ENCODE assay signal across 21 cellular contexts in the genomic region with DNA sequence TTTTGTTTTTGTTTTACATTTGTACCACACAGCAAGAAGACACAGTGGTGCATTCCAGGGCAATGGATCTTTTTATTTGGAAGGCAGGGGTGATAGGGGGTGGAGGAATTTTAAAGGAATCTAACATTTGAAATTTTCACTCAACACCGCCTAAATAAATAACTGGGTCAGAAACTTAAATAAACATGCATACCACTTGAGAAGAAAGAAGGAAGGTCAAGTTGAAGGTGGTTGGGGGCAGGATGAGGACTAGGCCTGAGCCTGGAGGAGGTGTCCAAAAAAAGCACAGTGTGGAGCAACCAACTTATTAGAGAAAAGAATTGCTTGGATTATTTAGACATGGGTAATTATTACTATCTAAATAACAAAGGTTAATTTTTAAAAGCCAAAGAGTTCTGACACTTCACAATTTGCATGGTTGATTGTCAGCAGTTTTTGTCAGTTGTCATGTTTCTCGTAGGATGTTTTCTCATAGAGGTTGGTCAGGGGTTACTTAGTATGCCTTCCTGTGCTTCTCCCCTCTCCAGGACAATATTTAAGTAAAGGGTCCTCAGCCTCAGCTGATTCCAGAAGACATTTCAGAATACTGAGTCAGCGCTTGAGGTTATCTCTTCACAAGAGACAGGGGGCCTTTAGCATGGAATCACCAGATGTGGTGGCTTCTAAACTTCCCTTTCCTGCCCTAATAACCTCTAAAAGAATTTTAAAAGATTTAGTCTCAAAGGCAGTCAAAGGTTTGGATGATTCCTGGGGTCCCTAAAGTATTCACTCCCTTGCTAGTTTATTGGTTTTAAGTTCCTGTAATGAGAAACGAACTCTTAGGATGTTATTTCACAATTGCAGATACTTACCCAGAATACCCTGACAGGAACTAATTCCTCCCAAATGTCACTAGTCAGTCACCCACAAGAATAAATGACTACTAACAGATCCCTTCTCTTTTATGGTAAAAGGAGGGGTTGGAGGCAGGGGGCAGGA.
DNase-seq lines count a peak whose midpoint lies in the region; ATAC-seq and TF ChIP-seq lines count a peak whose summit lies in the region.
"Had no signal": no experiment of that assay in that cellular context is flagged by ENCODE, and none has a peak within 500 bp of the region (broad histone marks: within the 10 kb centered on the region; RNA-seq: fewer than 3 reads in every experiment).

No MANE protein-coding gene starts in this region.

- no peak for TF ChIP-seq POLR2A in IMR-90 (IDR thresholded peaks at IDR 0.05; ENCODE audit: low read depth, low read length)

- H4K91ac ChIP-seq in IMR-90 (ENCODE audit: insufficient read depth, low read depth, low read length), result no peak overlapping the region

- H3K9me3 ChIP-seq in CD8-positive, alpha-beta T cell (ENCODE audit: low read length), result no peaks in the 10 kb centered on the region
- no peaks in the 10 kb centered on the region for H3K9me3 ChIP-seq in IMR-90 (ENCODE audit: control insufficient read depth, insufficient read depth, low read length)
- H3K9me3 ChIP-seq in T-helper 17 cell (ENCODE audit: control insufficient read depth, low read length, poor library complexity, severe bottlenecking), result no peaks in the 10 kb centered on the region
- H3K9me3 ChIP-seq: breast epithelium, tibial artery had no signal

- no peak overlapping the region for H3K4me3 Mint-ChIP-seq in CD8-positive, alpha-beta T cell
- H3K4me3 Mint-ChIP-seq in T-helper 17 cell, result no peak overlapping the region
- H3K4me3 Mint-ChIP-seq in activated CD4-positive, alpha-beta T cell treated with anti-CD3 and anti-CD28 coated beads for 36 hours, result no peak overlapping the region
- H3K4me3 Mint-ChIP-seq: activated naive CD8-positive, alpha-beta T cell treated with anti-CD3 and anti-CD28 coated beads for 36 hours; natural killer cell had no signal

- no peak overlapping the region for H3K9ac ChIP-seq in IMR-90 (ENCODE audit: low read depth, low read length)
- H3K9ac ChIP-seq: parathyroid adenoma had no signal

- no peak overlapping the region for H3K4me3 ChIP-seq in CD8-positive, alpha-beta T cell (ENCODE audit: low read depth, low read length)
- no peak overlapping the region for H3K4me3 ChIP-seq in IMR-90 (ENCODE audit: insufficient read depth, low read depth, low read length)
- H3K4me3 ChIP-seq: breast epithelium, tibial artery had no signal

- H3K27ac ChIP-seq in CD8-positive, alpha-beta T cell (ENCODE audit: low read depth, low read length), result no peak overlapping the region
- H3K27ac ChIP-seq in IMR-90 (ENCODE audit: insufficient read depth, low read length), result no peak overlapping the region
- H3K27ac ChIP-seq: breast epithelium, C4-2B, parathyroid adenoma, tibial artery had no signal

- TF ChIP-seq CTCF in CD8-positive, alpha-beta T cell (IDR thresholded peaks at IDR 0.05), result no peak
- no peak for TF ChIP-seq CTCF in IMR-90 (conservative IDR thresholded peaks at IDR 0.05; ENCODE audit: low read depth, low read length)

- H3K27ac Mint-ChIP-seq in CD8-positive, alpha-beta T cell, result peak overlapping the region; percentile 18
- H3K27ac Mint-ChIP-seq in T-helper 17 cell, result peak overlapping the region; percentile 47
- no peak overlapping the region for H3K27ac Mint-ChIP-seq in activated CD4-positive, alpha-beta T cell treated with anti-CD3 and anti-CD28 coated beads for 36 hours
- H3K27ac Mint-ChIP-seq: activated naive CD8-positive, alpha-beta T cell treated with anti-CD3 and anti-CD28 coated beads for 36 hours had no signal

- H2BK20ac ChIP-seq in IMR-90 (ENCODE audit: low read depth, low read length), result no peak overlapping the region

- H3K4me1 Mint-ChIP-seq in CD8-positive, alpha-beta T cell (ENCODE audit: low read depth), result peaks cover 8% of the 10 kb centered on the region
- peaks cover 15% of the 10 kb centered on the region for H3K4me1 Mint-ChIP-seq in T-helper 17 cell
- peaks cover 12% of the 10 kb centered on the region for H3K4me1 Mint-ChIP-seq in activated CD4-positive, alpha-beta T cell treated with anti-CD3 and anti-CD28 coated beads for 36 hours

- CTCF ChIA-PET in CD8-positive, alpha-beta T cell (lab: Charles Lee), result interaction anchor here (2.1 kb wide), 1 partner anchor 366 kb away, joined by 5 read pairs; no protein-coding TSS in a partner anchor
- CTCF ChIA-PET in IMR-90 (lab: Yijun Ruan, JAX), result no interaction called here
- CTCF ChIA-PET in activated CD4-positive, alpha-beta T cell treated with anti-CD3 and anti-CD28 coated beads for 36 hours (lab: Charles Lee), result interaction anchor here (0.6 kb wide), 1 partner anchor 564 kb away, joined by 3 read pairs; no protein-coding TSS in a partner anchor

- H3K4me2 ChIP-seq in IMR-90 (ENCODE audit: low read depth, low read length), result no peak overlapping the region

- H2AFZ ChIP-seq in IMR-90 (replicated peaks; ENCODE audit: low read length, poor library complexity), result no peak overlapping the region
- H2AFZ ChIP-seq: parathyroid adenoma had no signal

- no CpG with 5 or more reads among the region's 4 CpGs for WGBS in IMR-90 (ENCODE audit: extremely low coverage in 2 of 2, insufficient read length in 1 of 2), 2 experiments

- H3K36me3 Mint-ChIP-seq in CD8-positive, alpha-beta T cell, result peaks cover 27% of the 10 kb centered on the region
- peaks cover 4% of the 10 kb centered on the region for H3K36me3 Mint-ChIP-seq in T-helper 17 cell (ENCODE audit: low read depth)
- peaks cover 21% of the 10 kb centered on the region for H3K36me3 Mint-ChIP-seq in activated CD4-positive, alpha-beta T cell treated with anti-CD3 and anti-CD28 coated beads for 36 hours (ENCODE audit: low read depth)
- H3K36me3 Mint-ChIP-seq: natural killer cell had no signal

- ATAC-seq in CD8-positive, alpha-beta T cell, result no peak
- ATAC-seq in IMR-90 (ENCODE audit: low read depth), result peak; percentile 77
- no peak for ATAC-seq in T-helper 17 cell
- no peak for ATAC-seq in GM21786 (IDR thresholded peaks at IDR 0.05; ENCODE audit: unreplicated experiment)
- no peak for ATAC-seq in activated CD4-positive, alpha-beta T cell treated with anti-CD3 and anti-CD28 coated beads for 36 hours
- ATAC-seq: natural killer cell; stimulated activated naive CD8-positive, alpha-beta T cell treated with anti-CD3 and anti-CD28 coated beads, Interleukin-15, Interleukin-2, amounts not matched to agents 100 U/mL and 50 U/mL, for 24 hours had no signal

- H4K8ac ChIP-seq in IMR-90 (ENCODE audit: low read depth in 2 of 2, low read length in 2 of 2), result no peak overlapping the region

- H3K27me3 Mint-ChIP-seq in CD8-positive, alpha-beta T cell (ENCODE audit: low read depth), result no peaks in the 10 kb centered on the region
- H3K27me3 Mint-ChIP-seq in T-helper 17 cell, result no peaks in the 10 kb centered on the region
- no peaks in the 10 kb centered on the region for H3K27me3 Mint-ChIP-seq in activated CD4-positive, alpha-beta T cell treated with anti-CD3 and anti-CD28 coated beads for 36 hours
- H3K27me3 Mint-ChIP-seq: activated naive CD8-positive, alpha-beta T cell treated with anti-CD3 and anti-CD28 coated beads for 36 hours had no signal

- BruUV-seq in IMR-90 (replicated peaks; lab: Mats Ljungman, UMichigan), result no TSS peak

- H4K20me1 ChIP-seq in IMR-90 (ENCODE audit: insufficient read depth, low read length), result no peaks in the 10 kb centered on the region

- H3K9me3 Mint-ChIP-seq in CD8-positive, alpha-beta T cell, result no peaks in the 10 kb centered on the region
- peaks cover 2% of the 10 kb centered on the region for H3K9me3 Mint-ChIP-seq in activated CD4-positive, alpha-beta T cell treated with anti-CD3 and anti-CD28 coated beads for 36 hours (ENCODE audit: low read depth)
- H3K9me3 Mint-ChIP-seq: natural killer cell had no signal

- H3K79me1 ChIP-seq in IMR-90 (ENCODE audit: low read depth in 1 of 2, low read length in 2 of 2), result no peaks in the 10 kb centered on the region

- H2BK120ac ChIP-seq in IMR-90 (ENCODE audit: low read depth, low read length), result no peak overlapping the region

- H3K56ac ChIP-seq in IMR-90 (ENCODE audit: extremely low read depth, insufficient read depth, low read length), result no peak overlapping the region

- dilution Hi-C loops in IMR-90 (cut with HindIII; ENCODE audit: low sequenced_read_pairs, unreplicated experiment), result no loop called here

- no peak for TF ChIP-seq RAD21 in IMR-90 (IDR thresholded peaks at IDR 0.05; ENCODE audit: low read length)

- H4K5ac ChIP-seq in IMR-90 (ENCODE audit: low read depth, low read length), result no peak overlapping the region

- DNase-seq in CD8-positive, alpha-beta T cell, result no peak
- DNase-seq in IMR-90, result no peak
- DNase-seq in T-helper 17 cell, result no peak
- DNase-seq in kidney glomerular epithelial cell (lab: John Stamatoyannopoulos, UW), result peak; percentile 58
- DNase-seq in OCI-M2 (lab: John Stamatoyannopoulos, UW; ENCODE audit: unreplicated experiment), result no peak
- DNase-seq in NCI-H446 treated with DMSO at 0.1 percent for 48 hours (lab: John Stamatoyannopoulos, UW), result no peak
- DNase-seq in activated CD4-positive, alpha-beta T cell treated with anti-CD3 and anti-CD28 coated beads for 36 hours, result no peak
- DNase-seq: activated CD4-positive, alpha-beta T cell treated with anti-CD3 and anti-CD28 coated beads for 48 hours; activated naive CD8-positive, alpha-beta T cell treated with anti-CD3 and anti-CD28 coated beads for 36 hours; natural killer cell; NCI-H1105; NCI-H2081 treated with DMSO at 0.1 percent for 48 hours; NCI-H446; NK-92 treated with Interleukin-12 subunit alpha and Interleukin-12 subunit beta, amount 100 ng/mL, for 24 hours; stimulated activated CD4-positive, alpha-beta T cell treated with anti-CD3 and anti-CD28 coated beads, Interleukin-2, amount 100 ng/mL, for 48 hours; stimulated activated naive CD8-positive, alpha-beta T cell treated with anti-CD3 and anti-CD28 coated beads, Interleukin-15, Interleukin-2, amounts not matched to agents 100 U/mL and 50 U/mL, for 24 hours; tibial artery had no signal

- intact Hi-C loops in CD8-positive, alpha-beta T cell (cut with DNase I, micrococcal nuclease), result no loop called here
- intact Hi-C loops in IMR-90 (cut with micrococcal nuclease), result no loop called here
- intact Hi-C loops in activated CD4-positive, alpha-beta T cell treated with anti-CD3 and anti-CD28 coated beads for 36 hours (cut with DNase I, micrococcal nuclease), result no loop called here

- H3K23ac ChIP-seq in IMR-90 (ENCODE audit: low read depth, low read length), result no peak overlapping the region

- H3K36me3 ChIP-seq in CD8-positive, alpha-beta T cell (ENCODE audit: insufficient read depth, low read length), result no peaks in the 10 kb centered on the region
- H3K36me3 ChIP-seq in IMR-90 (ENCODE audit: control insufficient read depth, insufficient read depth, low read length), result no peaks in the 10 kb centered on the region
- H3K36me3 ChIP-seq: breast epithelium, tibial artery had no signal

- H2AK9ac ChIP-seq in IMR-90 (replicated peaks; ENCODE audit: low read depth, low read length, poor library complexity), result no peak overlapping the region

- no peak overlapping the region for H3K4ac ChIP-seq in IMR-90 (ENCODE audit: low read depth, low read length)

- H3K18ac ChIP-seq in IMR-90 (ENCODE audit: low read depth, low read length), result no peak overlapping the region

- no peaks in the 10 kb centered on the region for H3K9me1 ChIP-seq in IMR-90 (ENCODE audit: insufficient read depth, low read length)

- H3K4me1 ChIP-seq in CD8-positive, alpha-beta T cell (ENCODE audit: insufficient read depth, low read length), result no peaks in the 10 kb centered on the region
- H3K4me1 ChIP-seq in IMR-90 (ENCODE audit: control insufficient read depth, insufficient read depth, low read length), result no peaks in the 10 kb centered on the region
- H3K4me1 ChIP-seq: breast epithelium had no signal

- no peaks in the 10 kb centered on the region for H3K27me3 ChIP-seq in CD8-positive, alpha-beta T cell (ENCODE audit: insufficient read depth, low read length)
- H3K27me3 ChIP-seq in IMR-90 (ENCODE audit: control insufficient read depth, insufficient read depth, low read length), result no peaks in the 10 kb centered on the region
- H3K27me3 ChIP-seq: breast epithelium, tibial artery had no signal

- no peak overlapping the region for H2AK5ac ChIP-seq in IMR-90 (ENCODE audit: low read depth, low read length)

- in situ Hi-C loops in IMR-90 (cut with MboI; ENCODE audit: low sequenced_read_pairs), result no loop called here

- no peak overlapping the region for H2BK5ac ChIP-seq in IMR-90 (ENCODE audit: low read depth, low read length, poor library complexity, severe bottlenecking)

- POLR2A ChIA-PET in CD8-positive, alpha-beta T cell (lab: Charles Lee), result no interaction called here
- POLR2A ChIA-PET in IMR-90 (lab: Charles Lee; ENCODE audit: unreplicated experiment), result no interaction called here
- POLR2A ChIA-PET in activated CD4-positive, alpha-beta T cell treated with anti-CD3 and anti-CD28 coated beads for 36 hours (lab: Charles Lee), result no interaction called here

- no peak overlapping the region for H3K14ac ChIP-seq in IMR-90 (replicated peaks; ENCODE audit: low read depth, low read length)

- no peak overlapping the region for H2BK15ac ChIP-seq in IMR-90 (ENCODE audit: low read depth, low read length)
